1 cellular context compared by ENCODE assay signal in the genomic region with DNA sequence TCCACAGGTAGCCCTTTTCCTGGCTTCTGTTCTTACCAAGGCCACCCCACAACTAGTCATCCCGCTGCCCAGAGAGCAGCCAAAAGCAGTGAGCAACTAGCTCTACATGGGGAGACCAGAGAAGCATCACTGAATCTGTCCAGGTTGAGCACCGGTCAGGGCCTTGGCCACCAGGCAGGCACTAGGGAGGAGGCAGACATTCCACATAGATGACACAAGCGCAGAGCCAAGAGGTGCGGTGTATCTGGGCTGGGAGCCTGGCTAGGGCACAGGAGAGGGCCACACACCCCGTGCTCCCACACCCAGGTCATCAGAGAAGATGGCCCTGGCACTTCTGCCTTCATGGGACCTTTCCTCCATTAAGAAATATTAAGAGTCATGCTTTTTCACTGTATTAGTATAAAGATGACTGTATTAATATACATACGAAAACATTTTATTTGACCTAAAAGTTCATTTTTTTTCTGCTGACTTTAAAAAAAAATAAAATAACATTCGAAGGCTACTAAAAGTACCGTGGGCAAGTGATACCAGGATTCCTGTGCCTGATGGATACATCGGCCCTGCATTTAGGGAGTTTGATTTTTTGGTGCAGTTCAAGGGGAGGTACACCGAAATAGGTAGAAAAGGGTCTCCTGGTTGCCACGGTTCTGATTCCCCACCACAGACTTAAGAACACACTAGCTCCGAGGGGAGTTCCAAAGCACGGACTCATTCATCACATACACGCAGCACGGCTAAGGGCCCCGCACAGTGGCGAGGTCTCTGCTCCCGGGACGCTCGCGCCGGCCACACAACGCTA.
TF ChIP-seq lines count a peak whose summit lies in the region.

No MANE protein-coding gene starts in this region.

TF ChIP-seq in HepG2, 621 proteins besides CTCF, POLR2A, EP300 and RAD21 (continued from another document):
- TF ChIP-seq, protein P1, sequence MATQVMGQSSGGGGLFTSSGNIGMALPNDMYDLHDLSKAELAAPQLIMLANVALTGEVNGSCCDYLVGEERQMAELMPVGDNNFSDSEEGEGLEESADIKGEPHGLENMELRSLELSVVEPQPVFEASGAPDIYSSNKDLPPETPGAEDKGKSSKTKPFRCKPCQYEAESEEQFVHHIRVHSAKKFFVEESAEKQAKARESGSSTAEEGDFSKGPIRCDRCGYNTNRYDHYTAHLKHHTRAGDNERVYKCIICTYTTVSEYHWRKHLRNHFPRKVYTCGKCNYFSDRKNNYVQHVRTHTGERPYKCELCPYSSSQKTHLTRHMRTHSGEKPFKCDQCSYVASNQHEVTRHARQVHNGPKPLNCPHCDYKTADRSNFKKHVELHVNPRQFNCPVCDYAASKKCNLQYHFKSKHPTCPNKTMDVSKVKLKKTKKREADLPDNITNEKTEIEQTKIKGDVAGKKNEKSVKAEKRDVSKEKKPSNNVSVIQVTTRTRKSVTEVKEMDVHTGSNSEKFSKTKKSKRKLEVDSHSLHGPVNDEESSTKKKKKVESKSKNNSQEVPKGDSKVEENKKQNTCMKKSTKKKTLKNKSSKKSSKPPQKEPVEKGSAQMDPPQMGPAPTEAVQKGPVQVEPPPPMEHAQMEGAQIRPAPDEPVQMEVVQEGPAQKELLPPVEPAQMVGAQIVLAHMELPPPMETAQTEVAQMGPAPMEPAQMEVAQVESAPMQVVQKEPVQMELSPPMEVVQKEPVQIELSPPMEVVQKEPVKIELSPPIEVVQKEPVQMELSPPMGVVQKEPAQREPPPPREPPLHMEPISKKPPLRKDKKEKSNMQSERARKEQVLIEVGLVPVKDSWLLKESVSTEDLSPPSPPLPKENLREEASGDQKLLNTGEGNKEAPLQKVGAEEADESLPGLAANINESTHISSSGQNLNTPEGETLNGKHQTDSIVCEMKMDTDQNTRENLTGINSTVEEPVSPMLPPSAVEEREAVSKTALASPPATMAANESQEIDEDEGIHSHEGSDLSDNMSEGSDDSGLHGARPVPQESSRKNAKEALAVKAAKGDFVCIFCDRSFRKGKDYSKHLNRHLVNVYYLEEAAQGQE (IDR thresholded peaks at IDR 0.05; ENCODE audit: borderline replicate concordance in 1 of 2, low read depth in 1 of 2, low read length in 2 of 2) = no peak
- TF ChIP-seq SP5 (CRISPR knock-in tag; IDR thresholded peaks at IDR 0.05; ENCODE audit: borderline replicate concordance, low read depth) = 0 out of 2 replicates have a peak, but pooled peaks have one; percentile 18
- TF ChIP-seq HDAC1 (CRISPR knock-in tag; IDR thresholded peaks at IDR 0.05) = peak; percentile 19; the same call in 1 of the 2 replicates
- no peak for TF ChIP-seq MZF1 (CRISPR knock-in tag; IDR thresholded peaks at IDR 0.05; ENCODE audit: borderline replicate concordance)
- TF ChIP-seq ZFP90 (CRISPR knock-in tag; IDR thresholded peaks at IDR 0.05; ENCODE audit: borderline replicate concordance) = no peak
- TF ChIP-seq SNRNP70 (IDR thresholded peaks at IDR 0.05; ENCODE audit: low read depth, low read length) = no peak
- no peak for TF ChIP-seq ZNF530 (CRISPR knock-in tag; IDR thresholded peaks at IDR 0.05; ENCODE audit: low read depth)
